Comparison of ENCODE assay signal across 2 cellular contexts in the genomic region with DNA sequence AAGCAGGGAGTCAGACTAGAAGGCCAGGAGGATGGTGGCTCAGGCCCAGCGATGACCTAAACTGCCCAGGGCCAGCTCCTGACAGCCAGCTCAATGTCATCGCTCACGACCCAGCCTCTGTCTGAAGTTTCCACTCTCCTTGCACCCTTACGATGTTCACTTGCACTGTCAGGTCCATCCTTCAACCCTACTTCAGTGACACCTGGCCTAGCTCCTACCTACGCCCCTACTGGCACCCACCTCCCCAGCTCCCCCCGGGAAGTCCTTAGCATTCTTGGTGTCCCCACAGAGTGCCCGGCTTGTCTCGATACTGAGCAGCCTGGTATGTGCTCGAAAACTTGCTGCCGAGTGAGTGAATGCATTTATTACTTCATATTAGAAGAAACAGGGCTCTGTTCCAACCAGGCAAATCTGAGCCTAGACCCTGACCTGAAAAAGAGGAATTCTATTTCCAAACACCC.
TF ChIP-seq lines count a peak whose summit lies in the region.

No MANE protein-coding gene starts in this region.

TF ChIP-seq in HCT116, 20 proteins besides CTCF, POLR2A, EP300 and RAD21:
- TF ChIP-seq, protein P1, sequence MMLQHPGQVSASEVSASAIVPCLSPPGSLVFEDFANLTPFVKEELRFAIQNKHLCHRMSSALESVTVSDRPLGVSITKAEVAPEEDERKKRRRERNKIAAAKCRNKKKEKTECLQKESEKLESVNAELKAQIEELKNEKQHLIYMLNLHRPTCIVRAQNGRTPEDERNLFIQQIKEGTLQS (IDR thresholded peaks at IDR 0.05) = no peak
- TF ChIP-seq FOSL1 (IDR thresholded peaks at IDR 0.05; ENCODE audit: low read depth) (no peak), ZFX (IDR thresholded peaks at IDR 0.05) (no peak), EZH2 (IDR thresholded peaks at IDR 0.05) (no peak), ELF1 (IDR thresholded peaks at IDR 0.05; ENCODE audit: borderline replicate concordance, low read depth) (no peak), EZH2phosphoT487 (IDR thresholded peaks at IDR 0.05; ENCODE audit: borderline replicate concordance) (no peak), SP1 (IDR thresholded peaks at IDR 0.05; ENCODE audit: low read depth) (no peak), ZNF274 (IDR thresholded peaks at IDR 0.05; ENCODE audit: low read depth, low read length) (no peak), SIN3A (IDR thresholded peaks at IDR 0.05; ENCODE audit: low read depth) (no peak), JUND (IDR thresholded peaks at IDR 0.05) (no peak), SRF (IDR thresholded peaks at IDR 0.05; ENCODE audit: low read depth) (no peak)
- TF ChIP-seq, protein P2, sequence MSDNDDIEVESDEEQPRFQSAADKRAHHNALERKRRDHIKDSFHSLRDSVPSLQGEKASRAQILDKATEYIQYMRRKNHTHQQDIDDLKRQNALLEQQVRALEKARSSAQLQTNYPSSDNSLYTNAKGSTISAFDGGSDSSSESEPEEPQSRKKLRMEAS (IDR thresholded peaks at IDR 0.05) = no peak
- TF ChIP-seq, protein P3, sequence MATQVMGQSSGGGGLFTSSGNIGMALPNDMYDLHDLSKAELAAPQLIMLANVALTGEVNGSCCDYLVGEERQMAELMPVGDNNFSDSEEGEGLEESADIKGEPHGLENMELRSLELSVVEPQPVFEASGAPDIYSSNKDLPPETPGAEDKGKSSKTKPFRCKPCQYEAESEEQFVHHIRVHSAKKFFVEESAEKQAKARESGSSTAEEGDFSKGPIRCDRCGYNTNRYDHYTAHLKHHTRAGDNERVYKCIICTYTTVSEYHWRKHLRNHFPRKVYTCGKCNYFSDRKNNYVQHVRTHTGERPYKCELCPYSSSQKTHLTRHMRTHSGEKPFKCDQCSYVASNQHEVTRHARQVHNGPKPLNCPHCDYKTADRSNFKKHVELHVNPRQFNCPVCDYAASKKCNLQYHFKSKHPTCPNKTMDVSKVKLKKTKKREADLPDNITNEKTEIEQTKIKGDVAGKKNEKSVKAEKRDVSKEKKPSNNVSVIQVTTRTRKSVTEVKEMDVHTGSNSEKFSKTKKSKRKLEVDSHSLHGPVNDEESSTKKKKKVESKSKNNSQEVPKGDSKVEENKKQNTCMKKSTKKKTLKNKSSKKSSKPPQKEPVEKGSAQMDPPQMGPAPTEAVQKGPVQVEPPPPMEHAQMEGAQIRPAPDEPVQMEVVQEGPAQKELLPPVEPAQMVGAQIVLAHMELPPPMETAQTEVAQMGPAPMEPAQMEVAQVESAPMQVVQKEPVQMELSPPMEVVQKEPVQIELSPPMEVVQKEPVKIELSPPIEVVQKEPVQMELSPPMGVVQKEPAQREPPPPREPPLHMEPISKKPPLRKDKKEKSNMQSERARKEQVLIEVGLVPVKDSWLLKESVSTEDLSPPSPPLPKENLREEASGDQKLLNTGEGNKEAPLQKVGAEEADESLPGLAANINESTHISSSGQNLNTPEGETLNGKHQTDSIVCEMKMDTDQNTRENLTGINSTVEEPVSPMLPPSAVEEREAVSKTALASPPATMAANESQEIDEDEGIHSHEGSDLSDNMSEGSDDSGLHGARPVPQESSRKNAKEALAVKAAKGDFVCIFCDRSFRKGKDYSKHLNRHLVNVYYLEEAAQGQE (IDR thresholded peaks at IDR 0.05; ENCODE audit: low read depth) = no peak
- TF ChIP-seq, protein P4, sequence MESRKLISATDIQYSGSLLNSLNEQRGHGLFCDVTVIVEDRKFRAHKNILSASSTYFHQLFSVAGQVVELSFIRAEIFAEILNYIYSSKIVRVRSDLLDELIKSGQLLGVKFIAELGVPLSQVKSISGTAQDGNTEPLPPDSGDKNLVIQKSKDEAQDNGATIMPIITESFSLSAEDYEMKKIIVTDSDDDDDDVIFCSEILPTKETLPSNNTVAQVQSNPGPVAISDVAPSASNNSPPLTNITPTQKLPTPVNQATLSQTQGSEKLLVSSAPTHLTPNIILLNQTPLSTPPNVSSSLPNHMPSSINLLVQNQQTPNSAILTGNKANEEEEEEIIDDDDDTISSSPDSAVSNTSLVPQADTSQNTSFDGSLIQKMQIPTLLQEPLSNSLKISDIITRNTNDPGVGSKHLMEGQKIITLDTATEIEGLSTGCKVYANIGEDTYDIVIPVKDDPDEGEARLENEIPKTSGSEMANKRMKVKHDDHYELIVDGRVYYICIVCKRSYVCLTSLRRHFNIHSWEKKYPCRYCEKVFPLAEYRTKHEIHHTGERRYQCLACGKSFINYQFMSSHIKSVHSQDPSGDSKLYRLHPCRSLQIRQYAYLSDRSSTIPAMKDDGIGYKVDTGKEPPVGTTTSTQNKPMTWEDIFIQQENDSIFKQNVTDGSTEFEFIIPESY (IDR thresholded peaks at IDR 0.05; ENCODE audit: extremely low read depth, insufficient replicate concordance, low read length) = no peak

TF ChIP-seq in H1, 55 proteins besides CTCF, POLR2A, EP300 and RAD21:
- no peak for TF ChIP-seq POU5F1 (IDR thresholded peaks at IDR 0.05; ENCODE audit: low read depth, low read length)
- TF ChIP-seq CTBP2 (IDR thresholded peaks at IDR 0.05; ENCODE audit: borderline replicate concordance, insufficient read depth, insufficient read length, low read length) = no peak
- TF ChIP-seq CBX5 (IDR thresholded peaks at IDR 0.05; ENCODE audit: low read depth, low read length) = no peak
- TF ChIP-seq RBBP5 (IDR thresholded peaks at IDR 0.05; ENCODE audit: borderline replicate concordance, low read depth, low read length) = no peak
- TF ChIP-seq, protein P1 (IDR thresholded peaks at IDR 0.05; ENCODE audit: insufficient read depth, low read depth, low read length) = no peak
- no peak for TF ChIP-seq CHD1 (IDR thresholded peaks at IDR 0.05; ENCODE audit: low read depth, low read length)
- TF ChIP-seq YY1 (IDR thresholded peaks at IDR 0.05; ENCODE audit: low read depth, low read length) = no peak
- TF ChIP-seq BACH1 (IDR thresholded peaks at IDR 0.05; ENCODE audit: low read length) = no peak
- TF ChIP-seq BRCA1 (IDR thresholded peaks at IDR 0.05; ENCODE audit: low read depth, low read length) = no peak
- TF ChIP-seq GTF2F1 (IDR thresholded peaks at IDR 0.05; ENCODE audit: borderline replicate concordance, low read depth, low read length) = no peak
- TF ChIP-seq, protein P5, sequence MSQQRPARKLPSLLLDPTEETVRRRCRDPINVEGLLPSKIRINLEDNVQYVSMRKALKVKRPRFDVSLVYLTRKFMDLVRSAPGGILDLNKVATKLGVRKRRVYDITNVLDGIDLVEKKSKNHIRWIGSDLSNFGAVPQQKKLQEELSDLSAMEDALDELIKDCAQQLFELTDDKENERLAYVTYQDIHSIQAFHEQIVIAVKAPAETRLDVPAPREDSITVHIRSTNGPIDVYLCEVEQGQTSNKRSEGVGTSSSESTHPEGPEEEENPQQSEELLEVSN (IDR thresholded peaks at IDR 0.05) = no peak
- TF ChIP-seq HDAC6 (IDR thresholded peaks at IDR 0.05; ENCODE audit: low read depth, low read length) = no peak
